In the genomic region with DNA sequence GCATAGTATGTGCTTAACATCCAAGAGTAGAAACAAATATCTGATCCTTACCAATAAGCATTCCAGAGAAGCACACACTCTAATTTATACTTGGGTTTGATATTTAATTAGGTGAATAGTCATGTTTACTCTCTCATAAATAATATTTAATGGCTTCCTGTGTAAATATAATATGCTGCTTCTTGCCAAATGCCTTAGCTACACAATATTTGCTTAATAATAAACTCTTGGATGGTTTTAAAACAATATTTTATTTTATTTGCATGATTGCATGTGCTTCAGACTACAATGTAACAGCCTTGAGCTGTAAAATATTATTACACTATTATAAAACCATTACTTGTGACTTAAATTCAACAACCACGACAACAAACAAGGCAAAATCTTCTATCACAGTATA, we compare ENCODE assay signal across 7 cellular contexts.
DNase-seq lines count a peak whose midpoint lies in the region; ATAC-seq, FAIRE-seq and TF ChIP-seq lines count a peak whose summit lies in the region.
"Not testable (repeated sequence)": the region's sequence is repeated elsewhere in the genome, so short reads cannot be mapped to it uniquely, and the experiment has no call there.

No MANE protein-coding gene starts in this region.

- WGBS in pancreas, 2 donors, result 23 to 34% methylated on average over 1 of the region's 1 CpG

- not testable (repeated sequence) for H3K27me3 ChIP-seq in RWPE2 (ENCODE audit: insufficient read depth, poor library complexity, severe bottlenecking); pancreas

- H3K9me3 ChIP-seq in RWPE2 (ENCODE audit: severe bottlenecking); pancreas: not testable (repeated sequence)

- not testable (repeated sequence) for DNase-seq in GM18507 (ENCODE audit: extremely low spot score, insufficient read length, low read depth); RWPE2 (ENCODE audit: low spot score); pancreas
- DNase-seq in NCI-H1105 treated with DMSO at 0.1 percent for 48 hours (lab: John Stamatoyannopoulos, UW), result peak; percentile 21
- peak; percentile 25 for DNase-seq in NCI-H69 (lab: John Stamatoyannopoulos, UW)

- not testable (repeated sequence) for H3K4me1 ChIP-seq in RWPE2 (ENCODE audit: insufficient read depth, poor library complexity, severe bottlenecking); pancreas

- 0 out of 3 replicates have a peak, but pooled peaks have one; percentile 12 for ATAC-seq in RWPE2 (ENCODE audit: low read depth)
- ATAC-seq in pancreas, result not testable (repeated sequence)

- intact Hi-C loops in pancreas (cut with DNase I), result not testable (repeated sequence)

- H3K36me3 ChIP-seq in RWPE2 (ENCODE audit: low read depth); pancreas: not testable (repeated sequence)

- not testable (repeated sequence) for TF ChIP-seq CTCF in RWPE2 (IDR thresholded peaks at IDR 0.05; ENCODE audit: poor library complexity, severe bottlenecking); pancreas (IDR thresholded peaks at IDR 0.05)

- not testable (repeated sequence) for H3K4me3 ChIP-seq in RWPE2 (ENCODE audit: severe bottlenecking); pancreas

- FAIRE-seq in A204.1 (lab: Jason Lieb, UNC), result peak; percentile 6
- FAIRE-seq in GM18507 (lab: Jason Lieb, UNC), result peak; percentile 29
- FAIRE-seq in colon (lab: Jason Lieb, UNC), result peak; percentile 64
- FAIRE-seq in pancreas (lab: Jason Lieb, UNC), result peak; percentile 17

- not testable (repeated sequence) for H3K27ac ChIP-seq in RWPE2 (ENCODE audit: poor library complexity, severe bottlenecking); pancreas
